In the genomic region with DNA sequence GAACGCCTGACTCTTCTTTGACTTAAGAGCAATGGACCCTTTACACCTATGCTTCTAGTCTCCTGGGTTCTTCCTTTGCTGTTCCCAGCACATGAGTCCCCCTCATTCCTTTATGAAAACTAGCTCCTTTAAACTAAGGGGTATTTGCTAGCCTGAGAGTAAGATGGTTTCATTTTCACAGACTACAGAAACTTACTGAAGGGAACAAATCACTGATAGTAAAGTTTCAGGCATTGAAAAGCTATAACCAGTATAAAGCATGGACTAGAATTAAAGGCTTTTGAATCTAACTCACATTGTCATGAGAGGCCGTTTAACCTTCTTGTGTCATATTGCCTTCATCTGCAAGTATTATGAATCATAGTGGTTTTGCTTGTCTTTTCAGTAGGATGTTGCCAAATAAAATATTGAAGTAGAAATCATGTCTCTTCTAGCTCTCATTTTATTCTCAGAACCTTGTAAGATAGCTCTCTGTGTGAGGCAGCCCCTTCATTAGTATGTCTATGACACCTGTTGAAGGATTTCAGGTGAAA, we compare ENCODE assay signal across 1 cellular context.
TF ChIP-seq lines count a peak whose summit lies in the region.

No MANE protein-coding gene starts in this region.

TF ChIP-seq in GM12878, 131 proteins besides CTCF, POLR2A, EP300 and RAD21 (continued from another document):
- TF ChIP-seq ZBTB40 (IDR thresholded peaks at IDR 0.05; ENCODE audit: borderline replicate concordance) (no peak), ETV6 (conservative IDR thresholded peaks at IDR 0.05 in 1 of 2, IDR thresholded peaks at IDR 0.05 in 1 of 2; ENCODE audit: borderline replicate concordance in 1 of 2, low read depth in 1 of 2) (no peak), BMI1 (IDR thresholded peaks at IDR 0.05; ENCODE audit: borderline replicate concordance) (no peak), TARDBP (IDR thresholded peaks at IDR 0.05; ENCODE audit: borderline replicate concordance) (no peak), ZSCAN29 (IDR thresholded peaks at IDR 0.05) (no peak), HCFC1 (IDR thresholded peaks at IDR 0.05; ENCODE audit: low read length) (no peak), HDAC6 (IDR thresholded peaks at IDR 0.05; ENCODE audit: unreplicated experiment) (no peak), USF2 (IDR thresholded peaks at IDR 0.05; ENCODE audit: borderline replicate concordance, low read depth, low read length) (no peak), EZH2 (IDR thresholded peaks at IDR 0.05; ENCODE audit: borderline replicate concordance, control insufficient read depth, low read depth, low read length) (no peak), WRNIP1 (IDR thresholded peaks at IDR 0.05; ENCODE audit: borderline replicate concordance, low read depth, low read length) (no peak), RELA (IDR thresholded peaks at IDR 0.05; ENCODE audit: borderline replicate concordance, partially characterized antibody) (no peak), SMARCA5 (IDR thresholded peaks at IDR 0.05) (no peak), SPI1 (IDR thresholded peaks at IDR 0.05; ENCODE audit: borderline replicate concordance, insufficient read depth, low read depth, low read length) (no peak), NFYA (IDR thresholded peaks at IDR 0.05; ENCODE audit: borderline replicate concordance, low read depth, low read length) (no peak)
